In the genomic region with DNA sequence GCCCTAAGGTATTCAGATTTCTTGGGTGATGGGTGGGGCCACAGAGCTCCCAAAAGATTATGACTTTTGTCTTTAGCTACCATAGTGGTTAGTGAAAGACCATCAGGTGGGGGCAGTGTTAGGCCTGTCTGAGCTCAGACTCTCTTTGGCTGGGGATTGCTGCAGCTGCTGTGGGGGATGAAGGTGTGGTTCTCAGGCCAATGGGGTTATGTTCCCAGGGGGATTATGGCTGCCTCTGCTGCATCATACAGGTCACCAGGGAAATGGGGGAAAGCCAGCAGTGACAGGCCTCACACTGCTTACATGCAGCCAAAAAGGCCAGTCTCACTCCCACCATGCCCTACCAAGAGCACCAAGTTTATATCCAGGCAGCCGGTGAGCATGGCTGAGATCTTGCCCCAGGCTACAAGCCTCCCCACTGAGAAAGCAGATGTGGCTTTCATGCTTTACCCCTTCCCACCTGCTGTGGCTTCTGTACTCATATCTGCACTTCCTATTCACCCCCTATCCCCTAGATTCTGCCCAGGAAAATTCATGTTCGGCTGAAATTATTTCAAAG, we compare ENCODE assay signal across 13 cellular contexts.
A peak's percentile ranks its signal among the peaks of the same experiment; 100 is the strongest.
DNase-seq lines count a peak whose midpoint lies in the region; ATAC-seq and TF ChIP-seq lines count a peak whose summit lies in the region.
"Had no signal": no experiment of that assay in that cellular context is flagged by ENCODE, and none has a peak within 500 bp of the region (broad histone marks: within the 10 kb centered on the region; RNA-seq: fewer than 3 reads in every experiment).

No MANE protein-coding gene starts in this region.

- TF ChIP-seq POLR2A in NB4 (IDR thresholded peaks at IDR 0.05; ENCODE audit: extremely low read depth, insufficient read length): no peak

- H3K27ac ChIP-seq in substantia nigra (ENCODE audit: low read depth, low read length, poor library complexity, severe bottlenecking): no peak overlapping the region
- H3K27ac ChIP-seq: epithelial cell of prostate, GM23248 had no signal

- POLR2A ChIA-PET in GM10248 (lab: Yijun Ruan, JAX): no interaction called here

- ATAC-seq in GM19452 (IDR thresholded peaks at IDR 0.05; ENCODE audit: unreplicated experiment) (peak; percentile 87), HG02973 (IDR thresholded peaks at IDR 0.05; ENCODE audit: unreplicated experiment) (peak; percentile 73)

- no peak overlapping the region for H3K4me3 ChIP-seq in NB4 (ENCODE audit: low read depth, low read length)
- H3K4me3 ChIP-seq: GM23248 had no signal

- DNase-seq in GM10248 (ENCODE audit: extremely low spot score) (no peak), NB4 (ENCODE audit: low read depth) (peak; percentile 69), OCI-M1 (lab: John Stamatoyannopoulos, UW) (no peak), DMS79 treated with DMSO at 0.1 percent for 48 hours (lab: John Stamatoyannopoulos, UW) (no peak), NCI-H2196 (lab: John Stamatoyannopoulos, UW; ENCODE audit: unreplicated experiment) (no peak), substantia nigra (lab: John Stamatoyannopoulos, UW) (no peak)
- DNase-seq: GM23248, kidney glomerular epithelial cell, NCI-H2171 treated with DMSO at 0.1 percent for 48 hours, retina had no signal

- TF ChIP-seq CTCF in GM10248 (IDR thresholded peaks at IDR 0.05; ENCODE audit: control extremely low read depth, extremely low read depth, low read depth, missing control alignments): peak; percentile 17
- no peak for TF ChIP-seq CTCF in NB4 (IDR thresholded peaks at IDR 0.05; ENCODE audit: low read depth, low read length)

- CTCF ChIA-PET in GM10248 (lab: Yijun Ruan, JAX): interaction anchor here (0.8 to 7.1 kb wide), 18 partner anchors 7 to 511 kb away, joined by 3 to 93 read pairs (median 4); no protein-coding TSS in a partner anchor
